3 cellular contexts compared by ENCODE assay signal in the genomic region with DNA sequence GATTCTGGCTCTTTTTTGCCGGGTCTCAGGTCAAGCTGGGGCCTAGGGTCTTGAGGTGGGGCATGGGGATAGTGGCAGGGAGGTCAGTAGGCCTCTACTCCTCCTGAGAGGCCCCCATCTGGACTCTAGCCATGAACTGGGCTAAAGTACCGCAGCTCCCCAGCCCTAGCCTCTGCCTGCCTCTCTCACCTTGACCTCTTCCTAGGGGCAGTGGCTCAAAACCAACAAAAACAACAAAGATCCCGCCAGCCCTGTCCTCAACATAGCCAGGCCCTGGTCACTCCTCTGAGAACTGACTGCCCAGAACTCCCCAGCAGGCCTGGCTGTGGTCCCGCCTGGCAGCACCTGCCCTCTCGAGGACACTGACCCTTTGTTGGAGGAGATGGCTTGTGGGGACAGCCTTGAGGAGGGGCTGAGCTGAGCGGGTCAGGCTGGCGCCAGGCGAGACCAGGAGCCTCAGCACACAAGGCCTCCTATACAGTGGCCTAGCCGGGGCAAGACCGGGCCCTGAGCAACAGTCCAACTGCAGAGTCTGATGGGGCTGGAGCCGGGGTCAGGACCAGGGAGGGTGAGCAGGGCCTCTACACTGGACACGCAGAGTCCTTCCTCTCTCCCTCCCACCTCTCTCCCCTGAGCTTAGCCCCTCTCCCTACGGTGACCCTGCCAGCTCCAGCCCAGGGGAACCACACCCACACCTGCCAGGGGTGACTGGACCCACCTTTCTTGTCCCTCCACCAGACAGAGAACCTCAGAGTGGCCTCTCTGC.
TF ChIP-seq lines count a peak whose summit lies in the region.

No MANE protein-coding gene starts in this region.

TF ChIP-seq in SK-N-SH treated with all-trans-retinoic acid at 6 μM for 48 hours, 23 proteins besides CTCF, POLR2A, EP300 and RAD21 (continued from another document):
- TF ChIP-seq, protein P1, sequence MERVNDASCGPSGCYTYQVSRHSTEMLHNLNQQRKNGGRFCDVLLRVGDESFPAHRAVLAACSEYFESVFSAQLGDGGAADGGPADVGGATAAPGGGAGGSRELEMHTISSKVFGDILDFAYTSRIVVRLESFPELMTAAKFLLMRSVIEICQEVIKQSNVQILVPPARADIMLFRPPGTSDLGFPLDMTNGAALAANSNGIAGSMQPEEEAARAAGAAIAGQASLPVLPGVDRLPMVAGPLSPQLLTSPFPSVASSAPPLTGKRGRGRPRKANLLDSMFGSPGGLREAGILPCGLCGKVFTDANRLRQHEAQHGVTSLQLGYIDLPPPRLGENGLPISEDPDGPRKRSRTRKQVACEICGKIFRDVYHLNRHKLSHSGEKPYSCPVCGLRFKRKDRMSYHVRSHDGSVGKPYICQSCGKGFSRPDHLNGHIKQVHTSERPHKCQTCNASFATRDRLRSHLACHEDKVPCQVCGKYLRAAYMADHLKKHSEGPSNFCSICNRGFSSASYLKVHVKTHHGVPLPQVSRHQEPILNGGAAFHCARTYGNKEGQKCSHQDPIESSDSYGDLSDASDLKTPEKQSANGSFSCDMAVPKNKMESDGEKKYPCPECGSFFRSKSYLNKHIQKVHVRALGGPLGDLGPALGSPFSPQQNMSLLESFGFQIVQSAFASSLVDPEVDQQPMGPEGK (CRISPR knock-in tag; IDR thresholded peaks at IDR 0.05; ENCODE audit: borderline replicate concordance) = no peak
- TF ChIP-seq SNAI2 (CRISPR knock-in tag; IDR thresholded peaks at IDR 0.05) (no peak), ZFP30 (CRISPR knock-in tag; IDR thresholded peaks at IDR 0.05) (no peak), BACH2 (CRISPR knock-in tag; IDR thresholded peaks at IDR 0.05; ENCODE audit: borderline replicate concordance) (no peak), OSR1 (CRISPR knock-in tag; IDR thresholded peaks at IDR 0.05) (no peak), ZC3H10 (CRISPR knock-in tag; IDR thresholded peaks at IDR 0.05) (no peak)
- TF ChIP-seq, protein P2, sequence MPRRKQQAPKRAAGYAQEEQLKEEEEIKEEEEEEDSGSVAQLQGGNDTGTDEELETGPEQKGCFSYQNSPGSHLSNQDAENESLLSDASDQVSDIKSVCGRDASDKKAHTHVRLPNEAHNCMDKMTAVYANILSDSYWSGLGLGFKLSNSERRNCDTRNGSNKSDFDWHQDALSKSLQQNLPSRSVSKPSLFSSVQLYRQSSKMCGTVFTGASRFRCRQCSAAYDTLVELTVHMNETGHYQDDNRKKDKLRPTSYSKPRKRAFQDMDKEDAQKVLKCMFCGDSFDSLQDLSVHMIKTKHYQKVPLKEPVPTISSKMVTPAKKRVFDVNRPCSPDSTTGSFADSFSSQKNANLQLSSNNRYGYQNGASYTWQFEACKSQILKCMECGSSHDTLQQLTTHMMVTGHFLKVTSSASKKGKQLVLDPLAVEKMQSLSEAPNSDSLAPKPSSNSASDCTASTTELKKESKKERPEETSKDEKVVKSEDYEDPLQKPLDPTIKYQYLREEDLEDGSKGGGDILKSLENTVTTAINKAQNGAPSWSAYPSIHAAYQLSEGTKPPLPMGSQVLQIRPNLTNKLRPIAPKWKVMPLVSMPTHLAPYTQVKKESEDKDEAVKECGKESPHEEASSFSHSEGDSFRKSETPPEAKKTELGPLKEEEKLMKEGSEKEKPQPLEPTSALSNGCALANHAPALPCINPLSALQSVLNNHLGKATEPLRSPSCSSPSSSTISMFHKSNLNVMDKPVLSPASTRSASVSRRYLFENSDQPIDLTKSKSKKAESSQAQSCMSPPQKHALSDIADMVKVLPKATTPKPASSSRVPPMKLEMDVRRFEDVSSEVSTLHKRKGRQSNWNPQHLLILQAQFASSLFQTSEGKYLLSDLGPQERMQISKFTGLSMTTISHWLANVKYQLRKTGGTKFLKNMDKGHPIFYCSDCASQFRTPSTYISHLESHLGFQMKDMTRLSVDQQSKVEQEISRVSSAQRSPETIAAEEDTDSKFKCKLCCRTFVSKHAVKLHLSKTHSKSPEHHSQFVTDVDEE (CRISPR knock-in tag; IDR thresholded peaks at IDR 0.05) = no peak
- TF ChIP-seq, protein P3, sequence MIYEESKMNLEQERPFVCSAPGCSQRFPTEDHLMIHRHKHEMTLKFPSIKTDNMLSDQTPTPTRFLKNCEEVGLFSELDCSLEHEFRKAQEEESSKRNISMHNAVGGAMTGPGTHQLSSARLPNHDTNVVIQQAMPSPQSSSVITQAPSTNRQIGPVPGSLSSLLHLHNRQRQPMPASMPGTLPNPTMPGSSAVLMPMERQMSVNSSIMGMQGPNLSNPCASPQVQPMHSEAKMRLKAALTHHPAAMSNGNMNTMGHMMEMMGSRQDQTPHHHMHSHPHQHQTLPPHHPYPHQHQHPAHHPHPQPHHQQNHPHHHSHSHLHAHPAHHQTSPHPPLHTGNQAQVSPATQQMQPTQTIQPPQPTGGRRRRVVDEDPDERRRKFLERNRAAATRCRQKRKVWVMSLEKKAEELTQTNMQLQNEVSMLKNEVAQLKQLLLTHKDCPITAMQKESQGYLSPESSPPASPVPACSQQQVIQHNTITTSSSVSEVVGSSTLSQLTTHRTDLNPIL (CRISPR knock-in tag; IDR thresholded peaks at IDR 0.05; ENCODE audit: low read depth) = no peak

TF ChIP-seq in SK-N-SH, 30 proteins besides CTCF, POLR2A, EP300 and RAD21 (continued from another document and continues in another):
- TF ChIP-seq, protein P4, sequence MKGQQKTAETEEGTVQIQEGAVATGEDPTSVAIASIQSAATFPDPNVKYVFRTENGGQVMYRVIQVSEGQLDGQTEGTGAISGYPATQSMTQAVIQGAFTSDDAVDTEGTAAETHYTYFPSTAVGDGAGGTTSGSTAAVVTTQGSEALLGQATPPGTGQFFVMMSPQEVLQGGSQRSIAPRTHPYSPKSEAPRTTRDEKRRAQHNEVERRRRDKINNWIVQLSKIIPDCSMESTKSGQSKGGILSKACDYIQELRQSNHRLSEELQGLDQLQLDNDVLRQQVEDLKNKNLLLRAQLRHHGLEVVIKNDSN (IDR thresholded peaks at IDR 0.05; ENCODE audit: borderline replicate concordance, low read depth) = no peak
- TF ChIP-seq TAF1 (IDR thresholded peaks at IDR 0.05; ENCODE audit: borderline replicate concordance, low read depth, low read length) (no peak), RFX5 (IDR thresholded peaks at IDR 0.05; ENCODE audit: low read length) (no peak), SMC3 (IDR thresholded peaks at IDR 0.05; ENCODE audit: low read depth, low read length) (no peak)
- TF ChIP-seq, protein P5, sequence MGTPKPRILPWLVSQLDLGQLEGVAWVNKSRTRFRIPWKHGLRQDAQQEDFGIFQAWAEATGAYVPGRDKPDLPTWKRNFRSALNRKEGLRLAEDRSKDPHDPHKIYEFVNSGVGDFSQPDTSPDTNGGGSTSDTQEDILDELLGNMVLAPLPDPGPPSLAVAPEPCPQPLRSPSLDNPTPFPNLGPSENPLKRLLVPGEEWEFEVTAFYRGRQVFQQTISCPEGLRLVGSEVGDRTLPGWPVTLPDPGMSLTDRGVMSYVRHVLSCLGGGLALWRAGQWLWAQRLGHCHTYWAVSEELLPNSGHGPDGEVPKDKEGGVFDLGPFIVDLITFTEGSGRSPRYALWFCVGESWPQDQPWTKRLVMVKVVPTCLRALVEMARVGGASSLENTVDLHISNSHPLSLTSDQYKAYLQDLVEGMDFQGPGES (IDR thresholded peaks at IDR 0.05; ENCODE audit: low read depth, low read length) = no peak
- TF ChIP-seq, protein P6, sequence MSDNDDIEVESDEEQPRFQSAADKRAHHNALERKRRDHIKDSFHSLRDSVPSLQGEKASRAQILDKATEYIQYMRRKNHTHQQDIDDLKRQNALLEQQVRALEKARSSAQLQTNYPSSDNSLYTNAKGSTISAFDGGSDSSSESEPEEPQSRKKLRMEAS (IDR thresholded peaks at IDR 0.05; ENCODE audit: low read depth) = no peak
- TF ChIP-seq, protein P7, sequence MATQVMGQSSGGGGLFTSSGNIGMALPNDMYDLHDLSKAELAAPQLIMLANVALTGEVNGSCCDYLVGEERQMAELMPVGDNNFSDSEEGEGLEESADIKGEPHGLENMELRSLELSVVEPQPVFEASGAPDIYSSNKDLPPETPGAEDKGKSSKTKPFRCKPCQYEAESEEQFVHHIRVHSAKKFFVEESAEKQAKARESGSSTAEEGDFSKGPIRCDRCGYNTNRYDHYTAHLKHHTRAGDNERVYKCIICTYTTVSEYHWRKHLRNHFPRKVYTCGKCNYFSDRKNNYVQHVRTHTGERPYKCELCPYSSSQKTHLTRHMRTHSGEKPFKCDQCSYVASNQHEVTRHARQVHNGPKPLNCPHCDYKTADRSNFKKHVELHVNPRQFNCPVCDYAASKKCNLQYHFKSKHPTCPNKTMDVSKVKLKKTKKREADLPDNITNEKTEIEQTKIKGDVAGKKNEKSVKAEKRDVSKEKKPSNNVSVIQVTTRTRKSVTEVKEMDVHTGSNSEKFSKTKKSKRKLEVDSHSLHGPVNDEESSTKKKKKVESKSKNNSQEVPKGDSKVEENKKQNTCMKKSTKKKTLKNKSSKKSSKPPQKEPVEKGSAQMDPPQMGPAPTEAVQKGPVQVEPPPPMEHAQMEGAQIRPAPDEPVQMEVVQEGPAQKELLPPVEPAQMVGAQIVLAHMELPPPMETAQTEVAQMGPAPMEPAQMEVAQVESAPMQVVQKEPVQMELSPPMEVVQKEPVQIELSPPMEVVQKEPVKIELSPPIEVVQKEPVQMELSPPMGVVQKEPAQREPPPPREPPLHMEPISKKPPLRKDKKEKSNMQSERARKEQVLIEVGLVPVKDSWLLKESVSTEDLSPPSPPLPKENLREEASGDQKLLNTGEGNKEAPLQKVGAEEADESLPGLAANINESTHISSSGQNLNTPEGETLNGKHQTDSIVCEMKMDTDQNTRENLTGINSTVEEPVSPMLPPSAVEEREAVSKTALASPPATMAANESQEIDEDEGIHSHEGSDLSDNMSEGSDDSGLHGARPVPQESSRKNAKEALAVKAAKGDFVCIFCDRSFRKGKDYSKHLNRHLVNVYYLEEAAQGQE (IDR thresholded peaks at IDR 0.05; ENCODE audit: low read depth, low read length) = no peak

TF ChIP-seq in liver, 16 proteins besides CTCF, POLR2A, EP300 and RAD21 (continued from another document):
- TF ChIP-seq, protein P8, sequence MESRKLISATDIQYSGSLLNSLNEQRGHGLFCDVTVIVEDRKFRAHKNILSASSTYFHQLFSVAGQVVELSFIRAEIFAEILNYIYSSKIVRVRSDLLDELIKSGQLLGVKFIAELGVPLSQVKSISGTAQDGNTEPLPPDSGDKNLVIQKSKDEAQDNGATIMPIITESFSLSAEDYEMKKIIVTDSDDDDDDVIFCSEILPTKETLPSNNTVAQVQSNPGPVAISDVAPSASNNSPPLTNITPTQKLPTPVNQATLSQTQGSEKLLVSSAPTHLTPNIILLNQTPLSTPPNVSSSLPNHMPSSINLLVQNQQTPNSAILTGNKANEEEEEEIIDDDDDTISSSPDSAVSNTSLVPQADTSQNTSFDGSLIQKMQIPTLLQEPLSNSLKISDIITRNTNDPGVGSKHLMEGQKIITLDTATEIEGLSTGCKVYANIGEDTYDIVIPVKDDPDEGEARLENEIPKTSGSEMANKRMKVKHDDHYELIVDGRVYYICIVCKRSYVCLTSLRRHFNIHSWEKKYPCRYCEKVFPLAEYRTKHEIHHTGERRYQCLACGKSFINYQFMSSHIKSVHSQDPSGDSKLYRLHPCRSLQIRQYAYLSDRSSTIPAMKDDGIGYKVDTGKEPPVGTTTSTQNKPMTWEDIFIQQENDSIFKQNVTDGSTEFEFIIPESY (IDR thresholded peaks at IDR 0.05) = no peak
- TF ChIP-seq, protein P7 (IDR thresholded peaks at IDR 0.05) = peak; percentile 69
- peak; percentile 75 for TF ChIP-seq FOXA2 (IDR thresholded peaks at IDR 0.05)
- TF ChIP-seq TAF1 (conservative IDR thresholded peaks at IDR 0.05) = no peak
- peak; percentile 85 for TF ChIP-seq SP1 (IDR thresholded peaks at IDR 0.05)
- TF ChIP-seq, protein P9, sequence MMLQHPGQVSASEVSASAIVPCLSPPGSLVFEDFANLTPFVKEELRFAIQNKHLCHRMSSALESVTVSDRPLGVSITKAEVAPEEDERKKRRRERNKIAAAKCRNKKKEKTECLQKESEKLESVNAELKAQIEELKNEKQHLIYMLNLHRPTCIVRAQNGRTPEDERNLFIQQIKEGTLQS (IDR thresholded peaks at IDR 0.05) = no peak
- peak; percentile 94 for TF ChIP-seq NR2F2 (IDR thresholded peaks at IDR 0.05)
- no peak for TF ChIP-seq HNF4G (IDR thresholded peaks at IDR 0.05)
- TF ChIP-seq RXRA (IDR thresholded peaks at IDR 0.05) = peak; percentile 98 to 99
- TF ChIP-seq EGR1 (IDR thresholded peaks at IDR 0.05; ENCODE audit: low read depth in 2 of 2) = peak in 1 of 2 donors; percentile 25
- TF ChIP-seq GABPA (IDR thresholded peaks at IDR 0.05 in 1 of 2, conservative IDR thresholded peaks at IDR 0.05 in 1 of 2) = peak in 1 of 2 donors; percentile 31
